8 cellular contexts compared by ENCODE assay signal in genomic region chr19:680287-681028, GRCh38. TPM values are rescaled to one million over a fixed set of nuclear protein-coding genes. Genes with fewer than 3 reads are reported as not detected.
DNase-seq lines count a peak whose midpoint lies in the region; ATAC-seq, FAIRE-seq and TF ChIP-seq lines count a peak whose summit lies in the region.

No MANE protein-coding gene starts in this region.

- no peak overlapping the region for H3K27ac ChIP-seq in H9 (ENCODE audit: insufficient read length, low read depth, low read length)
- peak overlapping the region; percentile 96 for H3K27ac ChIP-seq in RWPE2 (ENCODE audit: poor library complexity, severe bottlenecking)

- H3K79me2 ChIP-seq in H9 (ENCODE audit: insufficient read depth, low read length) (no peaks in the 10 kb centered on the region), Loucy (ENCODE audit: insufficient read depth, low read length) (peaks cover 7% of the 10 kb centered on the region; the same call in 1 of the 2 replicates)

- H3F3A ChIP-seq in Loucy (ENCODE audit: low read depth), result no peaks in the 10 kb centered on the region

- no peaks in the 10 kb centered on the region for H3K79me1 ChIP-seq in H9 (ENCODE audit: insufficient read depth, low read depth, low read length, poor library complexity, severe bottlenecking)

- no peak overlapping the region for H4K5ac ChIP-seq in H9 (ENCODE audit: insufficient read length, low read depth, low read length)

- DNase-seq in H9 (peak; percentile 100), RWPE2 (ENCODE audit: low spot score) (peak; percentile 97), foreskin fibroblast (peak; percentile 98 to 99), stromal cell of bone marrow (ENCODE audit: low read depth) (peak; percentile 92)
- peak; percentile 99 for DNase-seq in activated effector memory CD4-positive, alpha-beta T cell treated with anti-CD3 and anti-CD28 coated beads, Interleukin-2, amount 50 U/mL, for 16 hours

- H3K4me1 Mint-ChIP-seq in H9, result peaks cover 0 to 8% of the 10 kb centered on the region in 2 experiments; a peak in 2 of 4 replicates

- H3K27me3 ChIP-seq in H9 (ENCODE audit: insufficient read depth, low read length) (no peaks in the 10 kb centered on the region; the same call in 1 of the 2 replicates), Loucy (ENCODE audit: insufficient read depth, low read length, poor library complexity, severe bottlenecking) (no peaks in the 10 kb centered on the region), RWPE2 (ENCODE audit: insufficient read depth, poor library complexity, severe bottlenecking) (no peaks in the 10 kb centered on the region), neuron (ENCODE audit: insufficient read depth, low read length) (peaks cover 4% of the 10 kb centered on the region)

- no peak overlapping the region for H4K91ac ChIP-seq in H9 (ENCODE audit: insufficient read length, low read depth, low read length)

- H2AFZ ChIP-seq in H9 (ENCODE audit: low read length), result peak overlapping the region; percentile 93
- peak overlapping the region; percentile 96 for H2AFZ ChIP-seq in Loucy (ENCODE audit: low read length)
- H2AFZ ChIP-seq in neuron (ENCODE audit: low read depth, low read length), result peak overlapping the region; percentile 70

- H2BK12ac ChIP-seq in H9 (ENCODE audit: insufficient read length, low read depth, low read length), result no peak overlapping the region

- H3K14ac ChIP-seq in H9 (ENCODE audit: insufficient read depth, low read length), result peak overlapping the region; percentile 66; the same call in 1 of the 2 replicates

- H3K9me2 ChIP-seq in Loucy (replicated peaks; ENCODE audit: low read depth, low read length), result no peaks in the 10 kb centered on the region

- H4K20me1 ChIP-seq in H9 (ENCODE audit: control insufficient read depth, insufficient read depth, insufficient read length) (no peaks in the 10 kb centered on the region), Loucy (ENCODE audit: insufficient read depth, low read length, poor library complexity, severe bottlenecking) (no peaks in the 10 kb centered on the region)

- no peak overlapping the region for H3T11ph ChIP-seq in H9 (ENCODE audit: low read length)

- H3K9ac ChIP-seq in H9 (ENCODE audit: extremely low read depth, insufficient read length, low read length) (no peak overlapping the region), Loucy (ENCODE audit: low read depth, low read length, poor library complexity, severe bottlenecking) (peak overlapping the region; percentile 77)

- peaks cover 25% of the 10 kb centered on the region for H3K27me3 Mint-ChIP-seq in H9 (ENCODE audit: low read depth)

- WGBS in H9 (ENCODE audit: extremely low coverage, insufficient read length, low lambda C conversion rate), result no CpG with 5 or more reads among the region's 70 CpGs

- peak overlapping the region; percentile 97 to 100 (median 99) for H3K27ac Mint-ChIP-seq in H9

- H3K4me1 ChIP-seq in H9 (ENCODE audit: insufficient read depth, low read length) (no peaks in the 10 kb centered on the region), Loucy (ENCODE audit: insufficient read depth, low read length, poor library complexity, severe bottlenecking) (peaks cover 15% of the 10 kb centered on the region), RWPE2 (ENCODE audit: insufficient read depth, poor library complexity, severe bottlenecking) (peaks cover 5% of the 10 kb centered on the region), neuron (ENCODE audit: insufficient read depth, low read length) (peaks cover 9% of the 10 kb centered on the region)

- H3K9me3 ChIP-seq in H9 (ENCODE audit: control insufficient read depth, low read depth, low read length) (no peaks in the 10 kb centered on the region), Loucy (ENCODE audit: insufficient read depth, low read depth, low read length) (no peaks in the 10 kb centered on the region), RWPE2 (ENCODE audit: severe bottlenecking) (no peaks in the 10 kb centered on the region), neuron (ENCODE audit: low read length) (no peaks in the 10 kb centered on the region)

- peak overlapping the region; percentile 86 to 92 for H3K4me3 Mint-ChIP-seq in H9

- H3K4ac ChIP-seq in H9 (ENCODE audit: low read depth, low read length), result no peak overlapping the region

- H2BK120ac ChIP-seq in H9 (ENCODE audit: low read depth, low read length, poor library complexity, severe bottlenecking), result no peak overlapping the region

- no peak overlapping the region for H2BK20ac ChIP-seq in H9 (ENCODE audit: low read depth, low read length, poor library complexity, severe bottlenecking)

- peak; percentile 35 for ATAC-seq in RWPE2 (ENCODE audit: low read depth)

- H2BK5ac ChIP-seq in H9 (ENCODE audit: insufficient read length, low read length), result no peak overlapping the region

- H3K23me2 ChIP-seq in H9 (ENCODE audit: insufficient read length, low read depth, low read length, poor library complexity, severe bottlenecking), result peaks cover 8% of the 10 kb centered on the region

- H3K4me2 ChIP-seq in H9 (ENCODE audit: insufficient read depth, insufficient read length, low read length), result peak overlapping the region; percentile 32
- peak overlapping the region; percentile 69 for H3K4me2 ChIP-seq in Loucy (ENCODE audit: low read depth, low read length, poor library complexity, severe bottlenecking)

- H4K8ac ChIP-seq in H9 (replicated peaks; ENCODE audit: insufficient read length, low read depth, low read length), result no peak overlapping the region

- no peak overlapping the region for H2AK5ac ChIP-seq in H9 (ENCODE audit: insufficient read length, low read length)

- H3K18ac ChIP-seq in H9 (ENCODE audit: insufficient read length, low read depth, low read length), result peak overlapping the region; percentile 90

- no peak overlapping the region for H3K56ac ChIP-seq in H9 (ENCODE audit: insufficient read length, low read depth, low read length)

- peak; percentile 49; the same call in 2 of the 3 replicates for TF ChIP-seq CTCF in H9 (conservative IDR thresholded peaks at IDR 0.05)
- TF ChIP-seq CTCF in Loucy (conservative IDR thresholded peaks at IDR 0.05; ENCODE audit: low read length), result peak; percentile 43
- TF ChIP-seq CTCF in RWPE2 (IDR thresholded peaks at IDR 0.05; ENCODE audit: poor library complexity, severe bottlenecking), result peak; percentile 59
- peak; percentile 21 for TF ChIP-seq CTCF in foreskin fibroblast (IDR thresholded peaks at IDR 0.05; ENCODE audit: low read depth, low read length)

- no peaks in the 10 kb centered on the region for H3K9me3 Mint-ChIP-seq in H9

- FAIRE-seq in G401.6 (lab: Jason Lieb, UNC), result peak; percentile 92

- no peak overlapping the region for H3K23ac ChIP-seq in H9 (ENCODE audit: insufficient read length, low read depth, low read length)

- H3K36me3 ChIP-seq in Loucy (ENCODE audit: insufficient read depth, low read length) (no peaks in the 10 kb centered on the region), RWPE2 (ENCODE audit: low read depth) (peaks cover 25% of the 10 kb centered on the region), neuron (ENCODE audit: insufficient read depth, low read length) (no peaks in the 10 kb centered on the region)

- H3K4me3 ChIP-seq in Loucy (ENCODE audit: low read length, poor library complexity, severe bottlenecking) (peak overlapping the region; percentile 85), RWPE2 (ENCODE audit: severe bottlenecking) (peak overlapping the region; percentile 50), foreskin fibroblast (ENCODE audit: low read depth in 1 of 2, low read length in 2 of 2) (peak overlapping the region; percentile 54 to 57), neuron (ENCODE audit: low read length) (peak overlapping the region; percentile 68)

- no peaks in the 10 kb centered on the region for H3K36me3 Mint-ChIP-seq in H9 (ENCODE audit: insufficient read depth in 1 of 3, low read depth in 3 of 3)

- H2BK15ac ChIP-seq in H9 (ENCODE audit: low read depth, low read length), result no peak overlapping the region

RNA-seq across cellular contexts. Expression of gene FSTL3, which starts 4.3 kb away (rescaled TPM):
- 6.8 and 9.1 TPM in 2 replicates for total RNA-seq in H9 (2021)

RNA-seq across cellular contexts. Expression of gene PRSS57, which starts 14.8 kb away (rescaled TPM):
- 0.22 TPM in 1 of 2 replicates, not detected in the other for total RNA-seq in H9 (2021)

RNA-seq across cellular contexts. Expression of gene RNF126, which starts 17.4 kb away (rescaled TPM):
- 78.0 and 81.9 TPM in 2 replicates for total RNA-seq in H9 (2021)

RNA-seq across cellular contexts. Expression of gene PALM, which starts 28.3 kb away (rescaled TPM):
- total RNA-seq in H9 (2021), result 18.5 and 23.6 TPM in 2 replicates

RNA-seq across cellular contexts. Expression of gene FGF22, which starts 40.8 kb away (rescaled TPM):
- total RNA-seq in H9 (2021), result 0.72 and 0.99 TPM in 2 replicates
